20 cellular contexts compared by ENCODE assay signal in the genomic region with DNA sequence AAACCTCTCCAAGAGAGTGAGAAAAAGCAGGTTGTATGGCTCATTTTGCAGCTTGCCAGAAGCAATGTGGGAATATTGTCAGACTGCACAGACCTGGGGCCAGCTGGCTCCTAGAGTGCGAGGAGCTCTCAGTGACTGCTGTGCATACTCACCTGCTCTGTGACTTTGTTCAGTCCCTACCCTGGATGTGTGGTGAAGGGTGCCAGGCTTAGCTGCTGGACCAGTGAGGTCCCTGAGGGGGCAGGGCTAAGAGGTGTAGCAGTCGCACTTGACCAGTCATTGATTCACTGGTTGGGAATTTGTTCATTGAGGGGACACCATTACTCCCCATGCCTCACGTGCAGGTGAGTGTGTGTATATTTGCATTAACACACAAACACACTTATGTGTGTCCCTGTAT.
A peak's percentile ranks its signal among the peaks of the same experiment; 100 is the strongest.
DNase-seq lines count a peak whose midpoint lies in the region; ATAC-seq, FAIRE-seq and TF ChIP-seq lines count a peak whose summit lies in the region.
"Had no signal": no experiment of that assay in that cellular context is flagged by ENCODE, and none has a peak within 500 bp of the region (broad histone marks: within the 10 kb centered on the region; RNA-seq: fewer than 3 reads in every experiment).

No MANE protein-coding gene starts in this region.

- H3K4me3 Mint-ChIP-seq in T-helper 2 cell treated with Interferon-gamma antibody and Interleukin-4, amounts not matched to agents 5 μg/mL and 100 μg/mL, for 36 hours, result peak overlapping the region; percentile 38
- no peak overlapping the region for H3K4me3 Mint-ChIP-seq in activated T-helper 1 cell treated with anti-CD3 and anti-CD28 coated beads, Interleukin-12 subunit alpha, Interleukin-12 subunit beta, Interleukin-2, Interleukin-4 antibody, amounts not matched to agents 30 ng/mL and 10 ng/mL and 1 ng/mL, durations not matched to agents 14 hours and 24 hours and 36 hours
- H3K4me3 Mint-ChIP-seq in naive thymus-derived CD8-positive, alpha-beta T cell, result peak overlapping the region in 7 of 10 donors; percentile 20 to 83 (median 34)

- intact Hi-C loops in activated T-helper 1 cell treated with anti-CD3 and anti-CD28 coated beads, Interleukin-12 subunit alpha, Interleukin-12 subunit beta, Interleukin-2, Interleukin-4 antibody, amounts not matched to agents 30 ng/mL and 10 ng/mL and 1 ng/mL, durations not matched to agents 14 hours and 24 hours and 36 hours (cut with micrococcal nuclease), result no loop called here

- H3K27ac Mint-ChIP-seq in T-helper 2 cell treated with Interferon-gamma antibody and Interleukin-4, amounts not matched to agents 5 μg/mL and 100 μg/mL, for 36 hours, result peak overlapping the region; percentile 71
- peak overlapping the region; percentile 69 for H3K27ac Mint-ChIP-seq in activated T-helper 1 cell treated with anti-CD3 and anti-CD28 coated beads, Interleukin-12 subunit alpha, Interleukin-12 subunit beta, Interleukin-2, Interleukin-4 antibody, amounts not matched to agents 30 ng/mL and 10 ng/mL and 1 ng/mL, durations not matched to agents 14 hours and 24 hours and 36 hours
- peak overlapping the region in 9 of 10 donors; percentile 92 to 100 (median 99) for H3K27ac Mint-ChIP-seq in naive thymus-derived CD8-positive, alpha-beta T cell
- H3K27ac Mint-ChIP-seq: progenitor cell of endocrine pancreas had no signal

- FAIRE-seq in GM12891 (lab: Jason Lieb, UNC), result peak; percentile 75
- FAIRE-seq: H1 had no signal

- H3K36me3 ChIP-seq in H7 (replicated peaks; ENCODE audit: control insufficient read depth, insufficient read depth, low read length), result no peaks in the 10 kb centered on the region
- H3K36me3 ChIP-seq: breast epithelium had no signal

- H3K4me1 Mint-ChIP-seq in T-helper 2 cell treated with Interferon-gamma antibody and Interleukin-4, amounts not matched to agents 5 μg/mL and 100 μg/mL, for 36 hours (ENCODE audit: low read depth), result peaks cover 92% of the 10 kb centered on the region
- H3K4me1 Mint-ChIP-seq in activated T-helper 1 cell treated with anti-CD3 and anti-CD28 coated beads, Interleukin-12 subunit alpha, Interleukin-12 subunit beta, Interleukin-2, Interleukin-4 antibody, amounts not matched to agents 30 ng/mL and 10 ng/mL and 1 ng/mL, durations not matched to agents 14 hours and 24 hours and 36 hours (ENCODE audit: low read depth), result peaks cover 98% of the 10 kb centered on the region
- H3K4me1 Mint-ChIP-seq in naive thymus-derived CD8-positive, alpha-beta T cell, result peaks cover 53 to 99% (median 98%) of the 10 kb centered on the region in 4 donors

- H3K27me3 ChIP-seq in H7 (ENCODE audit: control insufficient read depth, insufficient read depth, low read length), result no peaks in the 10 kb centered on the region
- H3K27me3 ChIP-seq: BLaER1, breast epithelium, tibial nerve had no signal

- no peak overlapping the region for H3K4me3 ChIP-seq in H7 (ENCODE audit: insufficient read depth, low read depth, low read length)
- H3K4me3 ChIP-seq: BLaER1, breast epithelium, lung, tibial nerve had no signal

- POLR2A ChIA-PET in naive thymus-derived CD8-positive, alpha-beta T cell (lab: Charles Lee), result interaction anchor here (2.9 to 44.8 kb wide), 6 partner anchors 9 to 158 kb away, joined by 12 to 1553 read pairs (median 87); a partner anchor contains a TSS

- no peak for DNase-seq in T-helper 2 cell treated with Interferon-gamma antibody and Interleukin-4, amounts not matched to agents 5 μg/mL and 100 μg/mL, for 36 hours (ENCODE audit: low spot score)
- DNase-seq in T-helper 2 cell (no peak), GM12891 (ENCODE audit: insufficient read length, low spot score) (no peak), DMS153 treated with DMSO at 0.1 percent for 48 hours (lab: John Stamatoyannopoulos, UW; ENCODE audit: unreplicated experiment) (no peak), H7 (no peak)
- DNase-seq in activated T-helper 1 cell treated with anti-CD3 and anti-CD28 coated beads, Interleukin-12 subunit alpha, Interleukin-12 subunit beta, Interleukin-2, Interleukin-4 antibody, amounts not matched to agents 30 ng/mL and 10 ng/mL and 1 ng/mL, durations not matched to agents 14 hours and 24 hours and 36 hours (ENCODE audit: low spot score), result no peak
- DNase-seq in naive thymus-derived CD8-positive, alpha-beta T cell, result no peak
- no peak for DNase-seq in stimulated activated CD4-positive, alpha-beta T cell treated with anti-CD3 and anti-CD28 coated beads, Interleukin-1b, Interleukin-23, amount 100 ng/mL, for 48 hours
- DNase-seq: dermis blood vessel endothelial cell; KG1; NCI-H1417; RPMI8226; stimulated activated CD4-positive, alpha-beta T cell treated with anti-CD3 and anti-CD28 coated beads, Interleukin-4, amount 100 ng/mL, for 4 hours; stimulated activated CD8-positive, alpha-beta memory T cell treated with anti-CD3 and anti-CD28 coated beads, Interleukin-4, amount 100 ng/mL, for 48 hours had no signal

- peaks cover 84% of the 10 kb centered on the region for H3K36me3 Mint-ChIP-seq in T-helper 2 cell treated with Interferon-gamma antibody and Interleukin-4, amounts not matched to agents 5 μg/mL and 100 μg/mL, for 36 hours (ENCODE audit: low read depth)
- peaks cover 71% of the 10 kb centered on the region for H3K36me3 Mint-ChIP-seq in activated T-helper 1 cell treated with anti-CD3 and anti-CD28 coated beads, Interleukin-12 subunit alpha, Interleukin-12 subunit beta, Interleukin-2, Interleukin-4 antibody, amounts not matched to agents 30 ng/mL and 10 ng/mL and 1 ng/mL, durations not matched to agents 14 hours and 24 hours and 36 hours (ENCODE audit: low read depth)
- H3K36me3 Mint-ChIP-seq in naive thymus-derived CD8-positive, alpha-beta T cell, result peaks cover 12 to 84% (median 37%) of the 10 kb centered on the region in 3 donors

- no peaks in the 10 kb centered on the region for H3K9me3 Mint-ChIP-seq in T-helper 2 cell treated with Interferon-gamma antibody and Interleukin-4, amounts not matched to agents 5 μg/mL and 100 μg/mL, for 36 hours
- no peaks in the 10 kb centered on the region for H3K9me3 Mint-ChIP-seq in activated T-helper 1 cell treated with anti-CD3 and anti-CD28 coated beads, Interleukin-12 subunit alpha, Interleukin-12 subunit beta, Interleukin-2, Interleukin-4 antibody, amounts not matched to agents 30 ng/mL and 10 ng/mL and 1 ng/mL, durations not matched to agents 14 hours and 24 hours and 36 hours
- peaks cover 0 to 10% (median 0%) of the 10 kb centered on the region in 9 donors for H3K9me3 Mint-ChIP-seq in naive thymus-derived CD8-positive, alpha-beta T cell

- ATAC-seq in naive thymus-derived CD8-positive, alpha-beta T cell, result no peak

- no peak for TF ChIP-seq POLR2A in GM12891 (IDR thresholded peaks at IDR 0.05; ENCODE audit: low read depth, low read length)

- no peaks in the 10 kb centered on the region for H3K27me3 Mint-ChIP-seq in T-helper 2 cell treated with Interferon-gamma antibody and Interleukin-4, amounts not matched to agents 5 μg/mL and 100 μg/mL, for 36 hours (ENCODE audit: low read depth)
- no peaks in the 10 kb centered on the region for H3K27me3 Mint-ChIP-seq in activated T-helper 1 cell treated with anti-CD3 and anti-CD28 coated beads, Interleukin-12 subunit alpha, Interleukin-12 subunit beta, Interleukin-2, Interleukin-4 antibody, amounts not matched to agents 30 ng/mL and 10 ng/mL and 1 ng/mL, durations not matched to agents 14 hours and 24 hours and 36 hours (ENCODE audit: insufficient read depth)
- H3K27me3 Mint-ChIP-seq in naive thymus-derived CD8-positive, alpha-beta T cell, result no peaks in the 10 kb centered on the region

TF ChIP-seq in GM12891, 5 proteins besides CTCF, POLR2A, EP300 and RAD21:
- TF ChIP-seq PAX5 (IDR thresholded peaks at IDR 0.05; ENCODE audit: insufficient read depth, low read length, severe bottlenecking), result no peak
- TF ChIP-seq POU2F2 (IDR thresholded peaks at IDR 0.05; ENCODE audit: low read depth, low read length), result no peak
- no peak for TF ChIP-seq POLR2AphosphoS5 (IDR thresholded peaks at IDR 0.05; ENCODE audit: low read depth, low read length)
- no peak for TF ChIP-seq TAF1 (IDR thresholded peaks at IDR 0.05; ENCODE audit: low read depth, low read length)
- no peak for TF ChIP-seq SPI1 (IDR thresholded peaks at IDR 0.05; ENCODE audit: low read depth, low read length)
